ENCODE assay signal across 8 cellular contexts in genomic region chr10:47299989-47300931, GRCh38. TPM values are rescaled to one million over a fixed set of nuclear protein-coding genes. Genes with fewer than 3 reads are reported as not detected.
DNase-seq lines count a peak whose midpoint lies in the region; ATAC-seq and TF ChIP-seq lines count a peak whose summit lies in the region.

TSS of gene GDF10 (plus strand) at chr10:47300197. CDS start at chr10:47300652, 455 bp downstream.

- no peak within 1 kb of the TSS for H3K27ac Mint-ChIP-seq in Caco-2 (ENCODE audit: unreplicated experiment)
- no peak within 1 kb of the TSS for H3K27ac Mint-ChIP-seq in activated CD8-positive, alpha-beta T cell treated with anti-CD3 and anti-CD28 coated beads, Interleukin-2, amount 10 ng/mL, durations not matched to agents 7 days and 5 days

- no peak for TF ChIP-seq POLR2A in sigmoid colon (IDR thresholded peaks at IDR 0.05)

- DNase-seq in Caco-2 = peak in 1 of 2 experiments; percentile 47
- no peak for DNase-seq in activated CD8-positive, alpha-beta T cell treated with anti-CD3 and anti-CD28 coated beads, Interleukin-2, amount 10 ng/mL, durations not matched to agents 7 days and 5 days
- no peak for DNase-seq in left cardiac atrium
- no peak for DNase-seq in sigmoid colon
- no peak for DNase-seq in NCI-H2081 (lab: John Stamatoyannopoulos, UW)
- no peak for DNase-seq in activated gamma-delta T cell treated with Interleukin-2 at 50 U/mL for 16 hours
- DNase-seq in cerebellar nuclear complex (lab: John Stamatoyannopoulos, UW) = no peak

- H3K36me3 ChIP-seq in Caco-2 (ENCODE audit: control insufficient read depth, insufficient read depth, low read length) (no peaks in the 10 kb centered on the region), sigmoid colon (no peaks in the 10 kb centered on the region)

- peak within 1 kb of the TSS; percentile 60 for H3K4me3 Mint-ChIP-seq in Caco-2 (ENCODE audit: unreplicated experiment)
- peak within 1 kb of the TSS; percentile 24 for H3K4me3 Mint-ChIP-seq in activated CD8-positive, alpha-beta T cell treated with anti-CD3 and anti-CD28 coated beads, Interleukin-2, amount 10 ng/mL, durations not matched to agents 7 days and 5 days

- H3K4me1 ChIP-seq in Caco-2 (peaks cover 12% of the 10 kb centered on the region; the same call in 1 of the 2 replicates), sigmoid colon (peaks cover 0 to 19% (median 12%) of the 10 kb centered on the region in 4 donors)

- TF ChIP-seq EP300 in sigmoid colon (IDR thresholded peaks at IDR 0.05) = no peak

- H3K27me3 ChIP-seq in Caco-2 (replicated peaks; ENCODE audit: control insufficient read depth, insufficient read depth, low read length) (peaks cover 2% of the 10 kb centered on the region), sigmoid colon (peaks cover 9 to 40% (median 30%) of the 10 kb centered on the region in 3 donors)

- 3 to 4% methylated on average over 115 of the region's 115 CpGs for WGBS in sigmoid colon, 2 donors

- H3K27me3 Mint-ChIP-seq in Caco-2 (ENCODE audit: insufficient read depth, unreplicated experiment) = peaks cover 43% of the 10 kb centered on the region
- peaks cover 38% of the 10 kb centered on the region for H3K27me3 Mint-ChIP-seq in activated CD8-positive, alpha-beta T cell treated with anti-CD3 and anti-CD28 coated beads, Interleukin-2, amount 10 ng/mL, durations not matched to agents 7 days and 5 days (ENCODE audit: low read depth)

- no peaks in the 10 kb centered on the region for H3K36me3 Mint-ChIP-seq in Caco-2 (ENCODE audit: insufficient read depth, unreplicated experiment)
- no peaks in the 10 kb centered on the region for H3K36me3 Mint-ChIP-seq in activated CD8-positive, alpha-beta T cell treated with anti-CD3 and anti-CD28 coated beads, Interleukin-2, amount 10 ng/mL, durations not matched to agents 7 days and 5 days (ENCODE audit: low read depth)

- POLR2A ChIA-PET in Caco-2 (lab: Charles Lee) = no interaction called here
- POLR2A ChIA-PET in activated CD8-positive, alpha-beta T cell treated with anti-CD3 and anti-CD28 coated beads, Interleukin-2, amount 10 ng/mL, durations not matched to agents 7 days and 5 days (lab: Charles Lee) = no interaction called here

- peak within 1 kb of the TSS; percentile 24 for H3K4me3 ChIP-seq in Caco-2 (ENCODE audit: low read depth, low read length)
- H3K4me3 ChIP-seq in sigmoid colon = peak within 1 kb of the TSS; percentile 16 to 45 (median 38)

- H3K9me3 ChIP-seq in Caco-2 (no peaks in the 10 kb centered on the region), sigmoid colon (no peaks in the 10 kb centered on the region)

- BruUV-seq in Caco-2 (replicated peaks; lab: Mats Ljungman, UMichigan) = no TSS peak

- H3K4me1 Mint-ChIP-seq in Caco-2 (ENCODE audit: low read depth, unreplicated experiment) = peaks cover 6% of the 10 kb centered on the region
- peaks cover 3% of the 10 kb centered on the region for H3K4me1 Mint-ChIP-seq in activated CD8-positive, alpha-beta T cell treated with anti-CD3 and anti-CD28 coated beads, Interleukin-2, amount 10 ng/mL, durations not matched to agents 7 days and 5 days (ENCODE audit: low read depth)

- peak within 1 kb of the TSS in 2 of 4 donors; percentile 17 for H3K27ac ChIP-seq in sigmoid colon

- intact Hi-C loops in Caco-2 (cut with micrococcal nuclease; ENCODE audit: unreplicated experiment) (no loop called here), left cardiac atrium (cut with DNase I) (no loop called here), sigmoid colon (cut with DNase I) (no loop called here)

- peak; percentile 60 for ATAC-seq in activated CD8-positive, alpha-beta T cell treated with anti-CD3 and anti-CD28 coated beads, Interleukin-2, amount 10 ng/mL, durations not matched to agents 7 days and 5 days
- ATAC-seq in left cardiac atrium (peak; percentile 44 to 60), GM21737 (IDR thresholded peaks at IDR 0.05; ENCODE audit: unreplicated experiment) (no peak)

- H3K9me3 Mint-ChIP-seq in Caco-2 (ENCODE audit: unreplicated experiment) = no peaks in the 10 kb centered on the region
- H3K9me3 Mint-ChIP-seq in activated CD8-positive, alpha-beta T cell treated with anti-CD3 and anti-CD28 coated beads, Interleukin-2, amount 10 ng/mL, durations not matched to agents 7 days and 5 days (ENCODE audit: insufficient read depth) = no peaks in the 10 kb centered on the region

- CTCF ChIA-PET in Caco-2 (lab: Charles Lee) = interaction anchor here (1.4 to 1.8 kb wide), 3 partner anchors 12 to 276 kb away, joined by 3 to 5 read pairs (median 3); no protein-coding TSS in a partner anchor
- CTCF ChIA-PET in activated CD8-positive, alpha-beta T cell treated with anti-CD3 and anti-CD28 coated beads, Interleukin-2, amount 10 ng/mL, durations not matched to agents 7 days and 5 days (lab: Charles Lee) = interaction anchor here (1.2 to 3.1 kb wide), 3 partner anchors 11 to 252 kb away, joined by 6 to 10 read pairs (median 9); no protein-coding TSS in a partner anchor

- TF ChIP-seq CTCF in Caco-2 (IDR thresholded peaks at IDR 0.05; ENCODE audit: insufficient read depth in 1 of 2, low read depth in 1 of 2, low read length in 1 of 2, severe bottlenecking in 1 of 2, unreplicated experiment in 1 of 2) (peak; percentile 17 to 29), sigmoid colon (IDR thresholded peaks at IDR 0.05) (no peak)

RNA-seq across cellular contexts. Expression of gene GDF10, which starts in this region (rescaled TPM):
- not detected in 2 replicates for total RNA-seq in Caco-2 (2022)
- not detected for total RNA-seq in activated CD8-positive, alpha-beta T cell treated with anti-CD3 and anti-CD28 coated beads, Interleukin-2, amount 10 ng/mL, durations not matched to agents 7 days and 5 days
- 1 to 10 TPM in 1 of 2 donors, under 1 TPM in 1; 0.89 to 1.4 TPM for total RNA-seq in left cardiac atrium
- total RNA-seq in sigmoid colon = 10 to 100 TPM in 1 of 4 donors, 1 to 10 TPM in 3; 3.8 to 11.9 (median 4.9) TPM
- under 1 TPM in 1 of 3 donors, not detected in 2; 0.67 TPM for polyA plus RNA-seq in sigmoid colon

Comparison
In these comparisons a context has a peak if more than half of its experiments do, and no peak if none do; other contexts are left out.
1. Peak in ATAC-seq in activated CD8-positive, alpha-beta T cell treated with anti-CD3 and anti-CD28 coated beads, Interleukin-2, amount 10 ng/mL, durations not matched to agents 7 days and 5 days; RNA of the gene not detected or under 1 TPM.
2. CTCF ChIP-seq: peak in Caco-2 (2 of 2); none in sigmoid colon (0 of 4).